In the genomic region with DNA sequence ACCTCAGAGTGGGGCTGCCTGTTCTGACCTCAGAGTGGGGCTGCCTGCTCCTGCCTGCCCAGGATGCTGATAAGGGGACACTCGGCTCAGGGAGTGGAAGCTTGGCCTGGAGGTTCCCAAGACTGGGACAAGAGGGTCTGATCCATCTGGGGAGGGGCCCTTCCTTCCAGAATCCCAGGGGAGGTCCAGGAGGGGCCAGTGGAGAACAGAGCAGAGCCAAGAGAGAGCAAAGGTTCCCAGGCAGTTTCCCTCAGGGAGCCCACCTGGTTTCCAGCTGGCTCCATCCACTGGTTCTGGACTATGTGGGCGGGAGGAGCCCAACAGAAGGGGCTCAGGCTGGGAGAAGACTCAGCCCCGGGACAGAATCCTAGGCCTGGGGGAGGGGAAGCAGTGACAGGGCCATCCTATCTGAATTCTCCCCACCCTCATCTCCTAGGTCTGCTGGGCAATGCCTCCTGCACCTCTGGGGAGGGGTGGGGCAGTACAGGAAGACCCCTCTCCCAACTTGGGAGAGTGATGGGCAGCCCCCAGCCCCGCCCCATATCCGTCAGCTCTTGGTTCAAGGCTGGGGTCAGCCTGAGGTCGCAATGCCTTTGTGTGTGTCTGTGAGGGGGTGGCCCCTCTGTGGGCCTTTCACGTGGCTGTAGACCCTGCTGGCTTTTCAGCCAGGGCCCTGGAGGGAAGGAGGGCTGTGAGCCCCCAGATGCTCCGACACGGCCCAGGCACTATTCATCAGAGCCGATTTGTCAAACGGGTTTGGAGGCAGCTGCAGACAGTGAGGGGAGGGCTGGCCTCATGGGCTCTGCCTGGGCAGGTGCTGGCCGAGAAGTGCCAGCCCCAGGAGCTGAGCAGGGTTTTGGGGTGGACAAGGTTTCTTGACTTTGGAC, we compare ENCODE assay signal across 17 cellular contexts. TPM values are rescaled to one million over a fixed set of nuclear protein-coding genes. Genes with fewer than 3 reads are reported as not detected.
A peak's percentile ranks its signal among the peaks of the same experiment; 100 is the strongest.
DNase-seq lines count a peak whose midpoint lies in the region; ATAC-seq and TF ChIP-seq lines count a peak whose summit lies in the region.
"Had no signal": no experiment of that assay in that cellular context is flagged by ENCODE, and none has a peak within 500 bp of the region (broad histone marks: within the 10 kb centered on the region; RNA-seq: fewer than 3 reads in every experiment).

No MANE protein-coding gene starts in this region.

- peak overlapping the region; percentile 77 for H3K27ac Mint-ChIP-seq in glutamatergic neuron (ENCODE audit: unreplicated experiment)
- H3K27ac Mint-ChIP-seq: activated CD8-positive, alpha-beta memory T cell treated with anti-CD3 and anti-CD28 coated beads, Interleukin-2, amount 10 ng/mL, durations not matched to agents 7 days and 5 days had no signal

- intact Hi-C loops in heart left ventricle (cut with DNase I), result loop anchor here in 1 of 10 donors (5.0 kb wide), 1 partner anchor 36 kb away; no protein-coding TSS in a partner anchor
- intact Hi-C loops in cardiac septum (cut with DNase I), result no loop called here
- intact Hi-C loops in mammary epithelial cell (cut with micrococcal nuclease), result no loop called here
- intact Hi-C loops in breast epithelium (cut with DNase I; ENCODE audit: low total_unique reads), result no loop called here

- TF ChIP-seq CTCF in heart left ventricle (IDR thresholded peaks at IDR 0.05) (no peak), glutamatergic neuron (IDR thresholded peaks at IDR 0.05; ENCODE audit: partially characterized antibody, unreplicated experiment) (no peak), omental fat pad (IDR thresholded peaks at IDR 0.05) (no peak), upper lobe of left lung (IDR thresholded peaks at IDR 0.05) (no peak), mammary epithelial cell (conservative IDR thresholded peaks at IDR 0.05 in 1 of 2, IDR thresholded peaks at IDR 0.05 in 1 of 2; ENCODE audit: extremely low read depth in 1 of 2, insufficient read depth in 1 of 2, low read depth in 1 of 2, low read length in 2 of 2) (no peak), breast epithelium (IDR thresholded peaks at IDR 0.05) (no peak)

- H3K4me1 ChIP-seq in heart left ventricle (peaks cover 0 to 54% (median 23%) of the 10 kb centered on the region in 12 donors), upper lobe of left lung (peaks cover 10 to 21% (median 13%) of the 10 kb centered on the region in 4 donors), mammary epithelial cell (ENCODE audit: insufficient read depth, low read length) (no peaks in the 10 kb centered on the region), breast epithelium (peaks cover 8 to 19% of the 10 kb centered on the region in 2 donors)
- H3K4me1 ChIP-seq: A549 had no signal

- no peak overlapping the region for H3K4me3 Mint-ChIP-seq in glutamatergic neuron (ENCODE audit: unreplicated experiment)
- H3K4me3 Mint-ChIP-seq: activated CD8-positive, alpha-beta memory T cell treated with anti-CD3 and anti-CD28 coated beads, Interleukin-2, amount 10 ng/mL, durations not matched to agents 7 days and 5 days; central memory CD8-positive, alpha-beta T cell had no signal

- BruUV-seq in mammary epithelial cell (replicated peaks; lab: Mats Ljungman, UMichigan), result no TSS peak

- ATAC-seq in heart left ventricle, result no peak
- ATAC-seq in omental fat pad (ENCODE audit: low FRiP score), result no peak
- no peak for ATAC-seq in upper lobe of left lung (ENCODE audit: low FRiP score in 2 of 2)
- no peak for ATAC-seq in HG03442 (IDR thresholded peaks at IDR 0.05; ENCODE audit: unreplicated experiment)
- ATAC-seq: A549; activated CD8-positive, alpha-beta memory T cell treated with anti-CD3 and anti-CD28 coated beads, Interleukin-2, amount 10 ng/mL, durations not matched to agents 7 days and 5 days had no signal

- DNase-seq in heart left ventricle (peak in 3 of 5 donors; percentile 21 to 51 (median 22)), cardiac septum (ENCODE audit: low spot score) (no peak), glutamatergic neuron (peak; percentile 25), omental fat pad (ENCODE audit: low spot score) (peak; percentile 0), upper lobe of left lung (no peak), mammary epithelial cell (no peak), breast epithelium (ENCODE audit: low spot score in 2 of 2) (no peak)
- DNase-seq: activated CD4-positive, alpha-beta T cell treated with anti-CD3 and anti-CD28 coated beads for 1 hour; activated CD8-positive, alpha-beta memory T cell treated with anti-CD3 and anti-CD28 coated beads, Interleukin-2, amount 10 ng/mL, durations not matched to agents 7 days and 5 days; activated effector memory CD4-positive, alpha-beta T cell treated with Interleukin-2 at 50 U/mL for 16 hours; C1 segment of cervical spinal cord; MG63; NCI-H1436 treated with DMSO at 0.1 percent for 48 hours had no signal

- H3K9me3 ChIP-seq in heart left ventricle (peaks cover 0 to 7% (median 0%) of the 10 kb centered on the region in 12 donors), upper lobe of left lung (peaks cover 0 to 7% (median 3%) of the 10 kb centered on the region in 4 donors), mammary epithelial cell (replicated peaks; ENCODE audit: insufficient read depth, low read length) (peaks cover 7% of the 10 kb centered on the region), breast epithelium (peaks cover 0 to 6% of the 10 kb centered on the region in 2 donors)

- H3K79me2 ChIP-seq in mammary epithelial cell (ENCODE audit: insufficient read depth, low read length), result no peaks in the 10 kb centered on the region

- H3K27ac ChIP-seq in heart left ventricle, result peak overlapping the region in 1 of 12 donors; percentile 65
- peak overlapping the region in 3 of 4 donors; percentile 71 to 78 (median 76) for H3K27ac ChIP-seq in upper lobe of left lung
- H3K27ac ChIP-seq in mammary epithelial cell (ENCODE audit: insufficient read depth, low read depth, low read length), result no peak overlapping the region
- peak overlapping the region in 1 of 2 donors; percentile 80 for H3K27ac ChIP-seq in breast epithelium
- H3K27ac ChIP-seq: A549 had no signal

- CTCF ChIA-PET in mammary epithelial cell (lab: Charles Lee; ENCODE audit: low non-redundant PET), result no interaction called here

- dilution Hi-C loops in mammary epithelial cell (cut with HindIII; ENCODE audit: low sequenced_read_pairs), result loop anchor here (5.0 to 10.0 kb wide), 2 partner anchors 49 to 311 kb away; no protein-coding TSS in a partner anchor

- WGBS in heart left ventricle, 4 donors, result 69 to 78% (median 77%) methylated on average over 6 to 12 of the region's 12 CpGs
- WGBS in upper lobe of left lung, 2 donors, result 85 to 91% methylated on average over 6 to 12 of the region's 12 CpGs
- WGBS in mammary epithelial cell (ENCODE audit: low coverage, missing lambda C conversion rate), result 75% methylated on average over 5 of the region's 12 CpGs

- peaks cover 5% of the 10 kb centered on the region for H3K27me3 Mint-ChIP-seq in glutamatergic neuron (ENCODE audit: unreplicated experiment)
- H3K27me3 Mint-ChIP-seq: activated CD8-positive, alpha-beta memory T cell treated with anti-CD3 and anti-CD28 coated beads, Interleukin-2, amount 10 ng/mL, durations not matched to agents 7 days and 5 days had no signal

- H3K4me2 ChIP-seq in mammary epithelial cell (ENCODE audit: insufficient read depth, low read depth, low read length), result no peak overlapping the region
- H3K4me2 ChIP-seq: A549 had no signal

- no peak for TF ChIP-seq EP300 in upper lobe of left lung (IDR thresholded peaks at IDR 0.05)

- H3K27me3 ChIP-seq in heart left ventricle, result no peaks in the 10 kb centered on the region
- no peaks in the 10 kb centered on the region for H3K27me3 ChIP-seq in upper lobe of left lung
- no peaks in the 10 kb centered on the region for H3K27me3 ChIP-seq in mammary epithelial cell (ENCODE audit: insufficient read depth, low read length)
- H3K27me3 ChIP-seq in breast epithelium, result no peaks in the 10 kb centered on the region
- H3K27me3 ChIP-seq: MG63 had no signal

- H3K36me3 ChIP-seq in heart left ventricle, result no peaks in the 10 kb centered on the region
- H3K36me3 ChIP-seq in upper lobe of left lung, result no peaks in the 10 kb centered on the region
- no peaks in the 10 kb centered on the region for H3K36me3 ChIP-seq in mammary epithelial cell (ENCODE audit: insufficient read depth, low read length)
- H3K36me3 ChIP-seq in breast epithelium, result no peaks in the 10 kb centered on the region
- H3K36me3 ChIP-seq: MG63 had no signal

- no peak for TF ChIP-seq POLR2A in heart left ventricle (IDR thresholded peaks at IDR 0.05)
- no peak for TF ChIP-seq POLR2A in upper lobe of left lung (IDR thresholded peaks at IDR 0.05)
- no peak for TF ChIP-seq POLR2A in breast epithelium (IDR thresholded peaks at IDR 0.05)

- H3K9me3 Mint-ChIP-seq in glutamatergic neuron (ENCODE audit: unreplicated experiment), result peaks cover 8% of the 10 kb centered on the region

- no peak overlapping the region for H3K9ac ChIP-seq in mammary epithelial cell (ENCODE audit: insufficient read depth, low read length)

- no peak overlapping the region for H2AFZ ChIP-seq in mammary epithelial cell (ENCODE audit: low read depth, low read length)

- no peaks in the 10 kb centered on the region for H4K20me1 ChIP-seq in mammary epithelial cell (ENCODE audit: insufficient read depth, low read length)

- no peaks in the 10 kb centered on the region for H3K36me3 Mint-ChIP-seq in glutamatergic neuron (ENCODE audit: unreplicated experiment)
- H3K36me3 Mint-ChIP-seq: activated CD8-positive, alpha-beta memory T cell treated with anti-CD3 and anti-CD28 coated beads, Interleukin-2, amount 10 ng/mL, durations not matched to agents 7 days and 5 days had no signal

- peaks cover 17% of the 10 kb centered on the region for H3K4me1 Mint-ChIP-seq in glutamatergic neuron (ENCODE audit: low read depth, unreplicated experiment)
- H3K4me1 Mint-ChIP-seq: activated CD8-positive, alpha-beta memory T cell treated with anti-CD3 and anti-CD28 coated beads, Interleukin-2, amount 10 ng/mL, durations not matched to agents 7 days and 5 days had no signal

- in situ Hi-C loops in mammary epithelial cell (cut with MboI; ENCODE audit: low sequenced_read_pairs in 2 of 2), result no loop called here

- H3K4me3 ChIP-seq in heart left ventricle (no peak overlapping the region), upper lobe of left lung (no peak overlapping the region), mammary epithelial cell (replicated peaks in 1 of 3; ENCODE audit: insufficient read depth in 1 of 3, low read depth in 2 of 3, low read length in 3 of 3) (no peak overlapping the region), breast epithelium (no peak overlapping the region)
- H3K4me3 ChIP-seq: A549, MG63 had no signal

RNA-seq across cellular contexts. Expression of a gene that starts 49.4 kb away (rescaled TPM):
- total RNA-seq in heart left ventricle (100 to 1,000 TPM in 1 of 9 donors, 10 to 100 TPM in 5, not detected in 3; 17.3 to 178 (median 80.1) TPM), cardiac septum (214 TPM), glutamatergic neuron (ENCODE audit: unreplicated experiment) (121 TPM), omental fat pad (not detected), upper lobe of left lung (100 to 1,000 TPM in 1 of 6 donors, 10 to 100 TPM in 1, not detected in 4; 70.7 to 223 TPM), mammary epithelial cell (10 to 100 TPM in 1 of 2 donors, not detected in 1; 58.5 TPM), breast epithelium (not detected)
- polyA plus RNA-seq in heart left ventricle (not detected), mammary epithelial cell (not detected)
- polyA minus RNA-seq in mammary epithelial cell, result not detected
- total RNA-seq: lower leg skin had no signal
- polyA plus RNA-seq: A549 had no signal

Comparison
In these comparisons a context has a peak if more than half of its experiments do, and no peak if none do; other contexts are left out.
1. DNase-seq: peak in heart left ventricle (3 of 5), glutamatergic neuron (single experiment) and omental fat pad (single experiment); none in cardiac septum (single experiment), upper lobe of left lung (0 of 2), mammary epithelial cell (single experiment) and breast epithelium (0 of 2).